ENCODE assay signal across 8 cellular contexts in genomic region chr1:32540589-32540988, GRCh38. TPM values are rescaled to one million over a fixed set of nuclear protein-coding genes. Genes with fewer than 3 reads are reported as not detected.
DNase-seq lines count a peak whose midpoint lies in the region; ATAC-seq and TF ChIP-seq lines count a peak whose summit lies in the region.

No MANE protein-coding gene starts in this region.

- CTCF ChIA-PET in AG04449 (lab: Yijun Ruan, JAX), result interaction anchor here (1.1 to 4.1 kb wide), 3 partner anchors 15 to 21 kb away, joined by 3 to 28 read pairs (median 4); no protein-coding TSS in a partner anchor
- CTCF ChIA-PET in activated CD4-positive, alpha-beta memory T cell treated with anti-CD3 and anti-CD28 coated beads for 36 hours (lab: Charles Lee), result interaction anchor here (0.6 to 0.7 kb wide), 3 partner anchors 20 to 168 kb away, joined by 3 to 4 read pairs (median 3); no protein-coding TSS in a partner anchor

- no peaks in the 10 kb centered on the region for H3K9me3 Mint-ChIP-seq in activated CD4-positive, alpha-beta memory T cell treated with anti-CD3 and anti-CD28 coated beads for 36 hours

- intact Hi-C loops in activated CD4-positive, alpha-beta memory T cell treated with anti-CD3 and anti-CD28 coated beads for 36 hours (cut with micrococcal nuclease), result no loop called here

- POLR2A ChIA-PET in AG04449 (lab: Yijun Ruan, JAX), result interaction anchor here (0.8 to 1.5 kb wide), 3 partner anchors 20 to 110 kb away, joined by 3 to 4 read pairs (median 3); partner anchors contain the start of gene RBBP4
- POLR2A ChIA-PET in activated CD4-positive, alpha-beta memory T cell treated with anti-CD3 and anti-CD28 coated beads for 36 hours (lab: Charles Lee), result no interaction called here

- H3K4me3 Mint-ChIP-seq in activated CD4-positive, alpha-beta memory T cell treated with anti-CD3 and anti-CD28 coated beads for 36 hours, result peak overlapping the region; percentile 76

- H3K36me3 Mint-ChIP-seq in activated CD4-positive, alpha-beta memory T cell treated with anti-CD3 and anti-CD28 coated beads for 36 hours, result no peaks in the 10 kb centered on the region

- no peak overlapping the region for H3K27ac Mint-ChIP-seq in activated CD4-positive, alpha-beta memory T cell treated with anti-CD3 and anti-CD28 coated beads for 36 hours

- H3K4me3 ChIP-seq in AG04449 (ENCODE audit: low read depth, low read length) (peak overlapping the region; percentile 65), H7 (ENCODE audit: insufficient read depth, low read depth, low read length) (peak overlapping the region; percentile 90)

- no peak for TF ChIP-seq CTCF in AG04449 (IDR thresholded peaks at IDR 0.05; ENCODE audit: insufficient read depth, low read length, missing control alignments)

- DNase-seq in AG04449 (ENCODE audit: low read depth, low spot score) (no peak), H7 (peak; percentile 30), left kidney (ENCODE audit: low read depth, low spot score) (peak; percentile 19), RKO (ENCODE audit: low spot score) (no peak), left lobe of liver (ENCODE audit: low spot score) (no peak)
- no peak for DNase-seq in activated CD4-positive, alpha-beta memory T cell treated with anti-CD3 and anti-CD28 coated beads for 36 hours

- H3K27me3 ChIP-seq in H7 (ENCODE audit: control insufficient read depth, insufficient read depth, low read length), result peaks cover 12% of the 10 kb centered on the region

- no peak for ATAC-seq in HG02759 (IDR thresholded peaks at IDR 0.05; ENCODE audit: unreplicated experiment)
- no peak for ATAC-seq in GM21367 (IDR thresholded peaks at IDR 0.05; ENCODE audit: unreplicated experiment)
- ATAC-seq in left lobe of liver, result no peak

- peaks cover 49% of the 10 kb centered on the region for H3K27me3 Mint-ChIP-seq in activated CD4-positive, alpha-beta memory T cell treated with anti-CD3 and anti-CD28 coated beads for 36 hours

- H3K4me1 Mint-ChIP-seq in activated CD4-positive, alpha-beta memory T cell treated with anti-CD3 and anti-CD28 coated beads for 36 hours (ENCODE audit: low read depth), result peaks cover 8% of the 10 kb centered on the region

- H3K36me3 ChIP-seq in H7 (replicated peaks; ENCODE audit: control insufficient read depth, insufficient read depth, low read length), result no peaks in the 10 kb centered on the region

RNA-seq across cellular contexts. Expression of gene ZBTB8A, which starts 1.4 kb away (rescaled TPM):
- total RNA-seq in H7 (2014; rRNA removed; shearing (Covaris generic)), result 6.2 and 9.1 TPM in 2 replicates
- under 1 TPM; 0.27 to 0.33 TPM for total RNA-seq in activated CD4-positive, alpha-beta memory T cell treated with anti-CD3 and anti-CD28 coated beads for 36 hours
- total RNA-seq in left lobe of liver, result 2.8 TPM

Comparison
In these comparisons a context has a peak if more than half of its experiments do, and no peak if none do; other contexts are left out.
1. DNase-seq: peak in H7 (single experiment) and left kidney (single experiment); none in AG04449 (single experiment), activated CD4-positive, alpha-beta memory T cell treated with anti-CD3 and anti-CD28 coated beads for 36 hours (single experiment), RKO (single experiment) and left lobe of liver (single experiment).